ENCODE assay signal across 18 cellular contexts in the genomic region with DNA sequence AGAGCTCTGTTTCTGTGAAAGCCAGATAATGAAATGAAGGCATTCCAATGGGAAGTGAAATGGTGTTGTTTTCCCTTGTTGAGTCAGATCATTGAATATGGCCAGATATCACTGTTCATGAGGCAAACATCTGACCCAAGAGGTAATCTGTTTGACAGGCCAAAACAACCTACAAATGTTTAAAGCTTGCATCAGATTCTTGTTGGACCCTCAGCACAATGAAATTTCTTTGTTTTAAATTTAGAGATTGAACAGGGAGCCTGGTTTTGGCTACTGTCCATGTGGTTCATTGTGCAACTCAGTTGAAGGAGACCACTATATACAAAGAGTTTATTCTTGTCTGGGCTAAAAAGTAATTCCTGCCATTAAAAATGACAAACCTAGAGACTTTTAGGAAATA.
DNase-seq lines count a peak whose midpoint lies in the region; ATAC-seq, FAIRE-seq and TF ChIP-seq lines count a peak whose summit lies in the region.
"Had no signal": no experiment of that assay in that cellular context is flagged by ENCODE, and none has a peak within 500 bp of the region (broad histone marks: within the 10 kb centered on the region; RNA-seq: fewer than 3 reads in every experiment).

No MANE protein-coding gene starts in this region.

- TF ChIP-seq CTCF in D721Med (IDR thresholded peaks at IDR 0.05; ENCODE audit: insufficient read depth, missing control alignments): no peak

- intact Hi-C loops in Right ventricle myocardium superior (cut with DNase I): no loop called here

- FAIRE-seq in D721Med (lab: Jason Lieb, UNC): no peak

- DNase-seq in COLO829 (ENCODE audit: low spot score) (peak; percentile 8), MV-4-11 (lab: John Stamatoyannopoulos, UW) (peak; percentile 19), astrocyte of the hippocampus (ENCODE audit: low read depth, low spot score) (peak; percentile 35), foreskin melanocyte (peak; percentile 68), D721Med (ENCODE audit: insufficient read length, low spot score) (no peak), NK-92 (lab: John Stamatoyannopoulos, UW; ENCODE audit: unreplicated experiment) (no peak), Right ventricle myocardium superior (no peak), SIG-M5 treated with dmso at 0.1 percent for 504 hours (lab: John Stamatoyannopoulos, UW; ENCODE audit: unreplicated experiment) (no peak)
- DNase-seq: COR-L47, DMS53, H9, NCI-H1436, NCI-H2081, NCI-H510A treated with DMSO at 0.1 percent for 48 hours, NCI-H82, SHP77 had no signal

- no peak for ATAC-seq in Right ventricle myocardium superior (ENCODE audit: poor library complexity)
- ATAC-seq: A549, Panc1 had no signal

Comparison
In these comparisons a context has a peak if more than half of its experiments do, and no peak if none do; other contexts are left out.
1. DNase-seq: peak in COLO829 (single experiment), MV-4-11 (single experiment), astrocyte of the hippocampus (single experiment) and foreskin melanocyte (single experiment); none in D721Med (single experiment), NK-92 (single experiment), Right ventricle myocardium superior (single experiment) and SIG-M5 treated with dmso at 0.1 percent for 504 hours (single experiment).